In the genomic region with DNA sequence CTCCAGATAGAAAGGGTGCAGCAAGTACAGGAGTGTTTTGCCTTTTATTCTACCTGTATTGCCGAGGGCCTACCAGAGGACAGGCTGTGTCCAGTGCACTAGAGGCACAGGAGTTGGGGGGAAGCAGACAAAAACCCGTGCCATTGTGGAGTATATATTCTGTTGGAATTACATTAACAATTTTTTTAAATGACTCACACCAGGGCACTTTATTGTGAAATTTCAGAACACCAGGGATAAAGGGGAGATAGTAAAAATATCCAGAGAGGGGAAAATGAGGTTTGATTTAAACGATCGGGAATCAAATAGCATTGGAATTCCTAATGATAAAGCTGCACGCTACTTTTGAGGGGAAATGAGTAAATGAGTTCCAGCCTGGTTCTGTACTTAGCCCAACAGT, we compare ENCODE assay signal across 24 cellular contexts.
A peak's percentile ranks its signal among the peaks of the same experiment; 100 is the strongest.
DNase-seq lines count a peak whose midpoint lies in the region; FAIRE-seq and TF ChIP-seq lines count a peak whose summit lies in the region.
"Had no signal": no experiment of that assay in that cellular context is flagged by ENCODE, and none has a peak within 500 bp of the region (broad histone marks: within the 10 kb centered on the region; RNA-seq: fewer than 3 reads in every experiment).

No MANE protein-coding gene starts in this region.

- TF ChIP-seq POLR2A in erythroblast (IDR thresholded peaks at IDR 0.05; ENCODE audit: low read length) (no peak), GM12892 (IDR thresholded peaks at IDR 0.05; ENCODE audit: low read depth, low read length) (no peak)

- no peaks in the 10 kb centered on the region for H3K4me1 ChIP-seq in effector memory CD4-positive, alpha-beta T cell (ENCODE audit: control insufficient read depth, insufficient read depth, low read length, poor library complexity, severe bottlenecking)
- H3K4me1 ChIP-seq: HAP-1 had no signal

- TF ChIP-seq CTCF in foreskin fibroblast (IDR thresholded peaks at IDR 0.05; ENCODE audit: low read depth, low read length): no peak

- no peaks in the 10 kb centered on the region for H3K9me3 ChIP-seq in effector memory CD4-positive, alpha-beta T cell (ENCODE audit: control insufficient read depth, low read length)
- H3K9me3 ChIP-seq: HAP-1, MG63 had no signal

- no peak overlapping the region for H3K27ac ChIP-seq in effector memory CD4-positive, alpha-beta T cell (ENCODE audit: insufficient read depth, low read length, poor library complexity, severe bottlenecking)
- H3K27ac ChIP-seq: 22Rv1, C4-2B, HL-60 had no signal

- H3K36me3 ChIP-seq in effector memory CD4-positive, alpha-beta T cell (ENCODE audit: control insufficient read depth, insufficient read depth, low read length): no peaks in the 10 kb centered on the region
- H3K36me3 ChIP-seq: HAP-1, MG63 had no signal

- no peaks in the 10 kb centered on the region for H3K27me3 ChIP-seq in effector memory CD4-positive, alpha-beta T cell (replicated peaks; ENCODE audit: control insufficient read depth, insufficient read depth, low read length, poor library complexity, severe bottlenecking)
- H3K27me3 ChIP-seq: MG63 had no signal

- H3K4me3 ChIP-seq in foreskin fibroblast (ENCODE audit: low read depth in 1 of 2, low read length in 2 of 2): no peak overlapping the region
- no peak overlapping the region for H3K4me3 ChIP-seq in effector memory CD4-positive, alpha-beta T cell (ENCODE audit: insufficient read depth, low read depth, low read length, poor library complexity, severe bottlenecking)
- H3K4me3 ChIP-seq: HAP-1, K562, MG63 had no signal

- FAIRE-seq in GM12892 (lab: Jason Lieb, UNC): no peak
- FAIRE-seq: K562 had no signal

- DNase-seq in EH (ENCODE audit: low read depth) (peak; percentile 38), HS-5 (ENCODE audit: low read depth) (peak; percentile 31), amniotic epithelial cell (ENCODE audit: low read depth) (peak; percentile 14), foreskin fibroblast (peak; percentile 14 to 52), erythroblast (lab: John Stamatoyannopoulos, UW) (no peak), GM12892 (ENCODE audit: insufficient read length) (no peak), NCI-H1092 (lab: John Stamatoyannopoulos, UW) (no peak)
- DNase-seq in effector memory CD4-positive, alpha-beta T cell: no peak
- DNase-seq: CD8-positive, alpha-beta T cell; DMS 273 treated with DMSO at 0.1 percent for 48 hours; DMS79; GOT3; MG63; NCI-H1417; NCI-H1694; NCI-H2029 treated with DMSO at 0.1 percent for 48 hours; NCI-H526 treated with DMSO at 0.1 percent for 48 hours; RPMI8226; SHP77 had no signal

Comparison
In these comparisons a context has a peak if more than half of its experiments do, and no peak if none do; other contexts are left out.
1. DNase-seq: peak in EH (single experiment), HS-5 (single experiment), amniotic epithelial cell (single experiment) and foreskin fibroblast (2 of 2); none in erythroblast (0 of 2), GM12892 (single experiment), NCI-H1092 (single experiment) and effector memory CD4-positive, alpha-beta T cell (0 of 3).